24 cellular contexts compared by ENCODE assay signal in genomic region chr17:79174905-79175856, GRCh38.
DNase-seq lines count a peak whose midpoint lies in the region; ATAC-seq and TF ChIP-seq lines count a peak whose summit lies in the region.
"Had no signal": no experiment of that assay in that cellular context is flagged by ENCODE, and none has a peak within 500 bp of the region (broad histone marks: within the 10 kb centered on the region; RNA-seq: fewer than 3 reads in every experiment).

No MANE protein-coding gene starts in this region.

- peaks cover 64% of the 10 kb centered on the region for H3K27me3 Mint-ChIP-seq in MCF 10A (ENCODE audit: insufficient read depth, unreplicated experiment)
- H3K27me3 Mint-ChIP-seq: activated CD4-positive, alpha-beta memory T cell treated with anti-CD3 and anti-CD28 coated beads for 36 hours; activated naive CD8-positive, alpha-beta T cell treated with anti-CD3 and anti-CD28 coated beads for 36 hours had no signal

- no peaks in the 10 kb centered on the region for H3K36me3 Mint-ChIP-seq in MCF 10A (ENCODE audit: insufficient read depth, unreplicated experiment)
- H3K36me3 Mint-ChIP-seq: activated CD4-positive, alpha-beta memory T cell treated with anti-CD3 and anti-CD28 coated beads for 36 hours; activated naive CD8-positive, alpha-beta T cell treated with anti-CD3 and anti-CD28 coated beads for 36 hours; memory B cell; WTC11 had no signal

- H3K4me1 Mint-ChIP-seq in MCF 10A (ENCODE audit: insufficient read depth, unreplicated experiment): no peaks in the 10 kb centered on the region
- H3K4me1 Mint-ChIP-seq: activated naive CD8-positive, alpha-beta T cell treated with anti-CD3 and anti-CD28 coated beads for 36 hours; memory B cell had no signal

- H3K4me3 ChIP-seq in breast epithelium: no peak overlapping the region
- H3K4me3 ChIP-seq in WERI-Rb-1 (ENCODE audit: low read depth, low read length): no peak overlapping the region
- H3K4me3 ChIP-seq: dorsolateral prefrontal cortex, heart left ventricle, prostate gland had no signal

- BruUV-seq in MCF 10A (replicated peaks; lab: Mats Ljungman, UMichigan): no TSS peak

- H3K4me1 ChIP-seq in breast epithelium: no peaks in the 10 kb centered on the region
- H3K4me1 ChIP-seq: Caco-2, heart left ventricle, prostate gland had no signal

- DNase-seq in MCF 10A (ENCODE audit: unreplicated experiment) (peak; percentile 16), breast epithelium (ENCODE audit: low spot score in 2 of 2) (no peak), HK-2 (ENCODE audit: unreplicated experiment) (peak; percentile 24), WERI-Rb-1 (no peak)
- no peak for DNase-seq in effector CD4-positive, alpha-beta T cell
- DNase-seq: activated CD4-positive, alpha-beta memory T cell treated with anti-CD3 and anti-CD28 coated beads for 36 hours; activated CD8-positive, alpha-beta memory T cell treated with anti-CD3 and anti-CD28 coated beads, Interleukin-2, amount 50 U/mL, for 48 hours; activated naive CD8-positive, alpha-beta T cell treated with anti-CD3 and anti-CD28 coated beads for 36 hours; Caco-2; DMS79 treated with DMSO at 0.1 percent for 48 hours; dorsolateral prefrontal cortex; heart left ventricle; NCI-H1694; NCI-H526 treated with DMSO at 0.1 percent for 48 hours; trophoblast cell had no signal

- no peak for TF ChIP-seq POLR2A in breast epithelium (IDR thresholded peaks at IDR 0.05)

- peaks cover 0 to 55% of the 10 kb centered on the region in 2 donors for H3K27me3 ChIP-seq in breast epithelium
- no peaks in the 10 kb centered on the region for H3K27me3 ChIP-seq in WERI-Rb-1 (ENCODE audit: insufficient read depth, low read depth, severe bottlenecking)

- intact Hi-C loops in MCF 10A (cut with micrococcal nuclease): no loop called here
- intact Hi-C loops in breast epithelium (cut with DNase I; ENCODE audit: low total_unique reads): loop anchor here (5.0 kb wide), 1 partner anchor 1268 kb away; no protein-coding TSS in a partner anchor

- no peaks in the 10 kb centered on the region for H3K9me3 Mint-ChIP-seq in MCF 10A (ENCODE audit: unreplicated experiment)
- H3K9me3 Mint-ChIP-seq: activated CD4-positive, alpha-beta memory T cell treated with anti-CD3 and anti-CD28 coated beads for 36 hours; activated naive CD8-positive, alpha-beta T cell treated with anti-CD3 and anti-CD28 coated beads for 36 hours; memory B cell; T-helper 2 cell treated with Interferon-gamma antibody and Interleukin-4, amounts not matched to agents 5 μg/mL and 100 μg/mL, for 36 hours; WTC11 had no signal

- no peak overlapping the region for H3K27ac Mint-ChIP-seq in MCF 10A (ENCODE audit: low read depth, unreplicated experiment)
- H3K27ac Mint-ChIP-seq: activated CD4-positive, alpha-beta memory T cell treated with anti-CD3 and anti-CD28 coated beads for 36 hours; activated naive CD8-positive, alpha-beta T cell treated with anti-CD3 and anti-CD28 coated beads for 36 hours; memory B cell; T-helper 2 cell treated with Interferon-gamma antibody and Interleukin-4, amounts not matched to agents 5 μg/mL and 100 μg/mL, for 36 hours had no signal

- no peak overlapping the region for H3K27ac ChIP-seq in breast epithelium
- peak overlapping the region; percentile 96 for H3K27ac ChIP-seq in WERI-Rb-1
- H3K27ac ChIP-seq: dorsolateral prefrontal cortex, heart left ventricle, KMS-11, prostate gland, RWPE1 had no signal

- TF ChIP-seq CTCF in MCF 10A (IDR thresholded peaks at IDR 0.05; ENCODE audit: unreplicated experiment): no peak
- TF ChIP-seq CTCF in breast epithelium (IDR thresholded peaks at IDR 0.05): no peak
- TF ChIP-seq CTCF in WERI-Rb-1 (IDR thresholded peaks at IDR 0.05; ENCODE audit: low read depth, low read length): no peak

- no peak for ATAC-seq in GM19395 (IDR thresholded peaks at IDR 0.05; ENCODE audit: unreplicated experiment)
- no peak for ATAC-seq in HG02678 (IDR thresholded peaks at IDR 0.05; ENCODE audit: unreplicated experiment)
- ATAC-seq in HG02623 (IDR thresholded peaks at IDR 0.05; ENCODE audit: unreplicated experiment): no peak
- ATAC-seq: heart left ventricle, WTC11 had no signal

- H3K9me3 ChIP-seq in breast epithelium (no peaks in the 10 kb centered on the region), WERI-Rb-1 (ENCODE audit: severe bottlenecking) (no peaks in the 10 kb centered on the region)
- H3K9me3 ChIP-seq: Caco-2, heart left ventricle, prostate gland had no signal

- CTCF ChIA-PET in MCF 10A (lab: Yijun Ruan, JAX): interaction anchor here (1.1 to 1.2 kb wide), 2 partner anchors 218 to 226 kb away, joined by 4 to 5 read pairs; no protein-coding TSS in a partner anchor

- POLR2A ChIA-PET in MCF 10A (lab: Yijun Ruan, JAX): no interaction called here

- no peaks in the 10 kb centered on the region for H3K36me3 ChIP-seq in breast epithelium
- peaks cover 38% of the 10 kb centered on the region for H3K36me3 ChIP-seq in WERI-Rb-1
- H3K36me3 ChIP-seq: heart left ventricle, prostate gland had no signal

- no peak overlapping the region for H3K4me3 Mint-ChIP-seq in MCF 10A (ENCODE audit: unreplicated experiment)
- H3K4me3 Mint-ChIP-seq: activated CD4-positive, alpha-beta memory T cell treated with anti-CD3 and anti-CD28 coated beads for 36 hours; activated naive CD8-positive, alpha-beta T cell treated with anti-CD3 and anti-CD28 coated beads for 36 hours; memory B cell; T-helper 2 cell treated with Interferon-gamma antibody and Interleukin-4, amounts not matched to agents 5 μg/mL and 100 μg/mL, for 36 hours; WTC11 had no signal

Comparison
In these comparisons a context has a peak if more than half of its experiments do, and no peak if none do; other contexts are left out.
1. DNase-seq: peak in MCF 10A (single experiment) and HK-2 (single experiment); none in breast epithelium (0 of 2), WERI-Rb-1 (single experiment) and effector CD4-positive, alpha-beta T cell (single experiment).